Comparison of ENCODE assay signal across 11 cellular contexts in genomic region chr1:77416692-77417450, GRCh38.
DNase-seq lines count a peak whose midpoint lies in the region; ATAC-seq, FAIRE-seq and TF ChIP-seq lines count a peak whose summit lies in the region.
"Had no signal": no experiment of that assay in that cellular context is flagged by ENCODE, and none has a peak within 500 bp of the region (broad histone marks: within the 10 kb centered on the region; RNA-seq: fewer than 3 reads in every experiment).

No MANE protein-coding gene starts in this region.

- TF ChIP-seq RAD21 in liver (IDR thresholded peaks at IDR 0.05): peak; percentile 33 to 59

- CTCF ChIA-PET in activated CD8-positive, alpha-beta T cell treated with anti-CD3 and anti-CD28 coated beads, Interleukin-2, amount 10 ng/mL, durations not matched to agents 7 days and 5 days (lab: Charles Lee): no interaction called here

- no peak overlapping the region for H3K9ac ChIP-seq in astrocyte (ENCODE audit: low read length)
- no peak overlapping the region for H3K9ac ChIP-seq in liver (ENCODE audit: low read depth in 1 of 2, low read length in 2 of 2)

- no peak overlapping the region for H3K4me3 Mint-ChIP-seq in astrocyte (ENCODE audit: unreplicated experiment)
- no peak overlapping the region for H3K4me3 Mint-ChIP-seq in activated CD8-positive, alpha-beta T cell treated with anti-CD3 and anti-CD28 coated beads, Interleukin-2, amount 10 ng/mL, durations not matched to agents 7 days and 5 days

- H3K4me3 ChIP-seq in astrocyte (ENCODE audit: insufficient read depth, low read depth, low read length): no peak overlapping the region
- no peak overlapping the region for H3K4me3 ChIP-seq in liver (ENCODE audit: low read depth in 1 of 3, low read length in 3 of 3)
- no peak overlapping the region for H3K4me3 ChIP-seq in pancreas

- intact Hi-C loops in pancreas (cut with DNase I): no loop called here

- no peak overlapping the region for H3K27ac Mint-ChIP-seq in astrocyte (ENCODE audit: unreplicated experiment)
- no peak overlapping the region for H3K27ac Mint-ChIP-seq in activated CD8-positive, alpha-beta T cell treated with anti-CD3 and anti-CD28 coated beads, Interleukin-2, amount 10 ng/mL, durations not matched to agents 7 days and 5 days

- ATAC-seq in pancreas (no peak), GM18867 (IDR thresholded peaks at IDR 0.05; ENCODE audit: unreplicated experiment) (no peak)
- ATAC-seq in activated CD8-positive, alpha-beta T cell treated with anti-CD3 and anti-CD28 coated beads, Interleukin-2, amount 10 ng/mL, durations not matched to agents 7 days and 5 days: no peak

- H3K36me3 Mint-ChIP-seq in astrocyte (ENCODE audit: low read depth, unreplicated experiment): peaks cover 2% of the 10 kb centered on the region
- no peaks in the 10 kb centered on the region for H3K36me3 Mint-ChIP-seq in activated CD8-positive, alpha-beta T cell treated with anti-CD3 and anti-CD28 coated beads, Interleukin-2, amount 10 ng/mL, durations not matched to agents 7 days and 5 days (ENCODE audit: low read depth)

- DNase-seq in DMS53 treated with DMSO at 0.1 percent for 48 hours (lab: John Stamatoyannopoulos, UW; ENCODE audit: unreplicated experiment) (peak; percentile 60), HPDE6-E6E7 (ENCODE audit: extremely low spot score) (peak; percentile 6), astrocyte (ENCODE audit: low read depth) (no peak), pancreas (no peak), NOMO-1 (lab: John Stamatoyannopoulos, UW; ENCODE audit: unreplicated experiment in 2 of 2) (no peak)
- DNase-seq in activated CD8-positive, alpha-beta T cell treated with anti-CD3 and anti-CD28 coated beads, Interleukin-2, amount 10 ng/mL, durations not matched to agents 7 days and 5 days: no peak
- DNase-seq: NCI-H774; stimulated activated CD4-positive, alpha-beta T cell treated with anti-CD3 and anti-CD28 coated beads, Interleukin-4, amount 100 ng/mL, for 4 hours had no signal

- no peak overlapping the region for H3K27ac ChIP-seq in astrocyte (ENCODE audit: low read depth, low read length)
- H3K27ac ChIP-seq in liver (ENCODE audit: low read depth in 1 of 2, low read length in 2 of 2): no peak overlapping the region
- no peak overlapping the region for H3K27ac ChIP-seq in pancreas

- no peaks in the 10 kb centered on the region for H3K9me3 Mint-ChIP-seq in astrocyte (ENCODE audit: unreplicated experiment)
- no peaks in the 10 kb centered on the region for H3K9me3 Mint-ChIP-seq in activated CD8-positive, alpha-beta T cell treated with anti-CD3 and anti-CD28 coated beads, Interleukin-2, amount 10 ng/mL, durations not matched to agents 7 days and 5 days (ENCODE audit: insufficient read depth)

- FAIRE-seq in astrocyte (lab: Jason Lieb, UNC) (peak; percentile 54), pancreas (lab: Jason Lieb, UNC) (no peak)
- FAIRE-seq: urothelium cell line had no signal

- H2AFZ ChIP-seq in astrocyte (ENCODE audit: low read depth, low read length): no peak overlapping the region

- no peaks in the 10 kb centered on the region for H3K36me3 ChIP-seq in astrocyte (ENCODE audit: insufficient read depth, low read length)
- no peaks in the 10 kb centered on the region for H3K36me3 ChIP-seq in liver (ENCODE audit: control insufficient read depth in 4 of 4, insufficient read depth in 3 of 4, low read depth in 1 of 4, low read length in 3 of 4)
- H3K36me3 ChIP-seq in pancreas: peaks cover 0 to 3% (median 0%) of the 10 kb centered on the region in 3 donors

- TF ChIP-seq CTCF in astrocyte (IDR thresholded peaks at IDR 0.05; ENCODE audit: insufficient read depth, low read depth, low read length): peak; percentile 37
- peak; percentile 19 for TF ChIP-seq CTCF in liver (IDR thresholded peaks at IDR 0.05; ENCODE audit: low read depth, low read length, missing input control)
- TF ChIP-seq CTCF in pancreas (IDR thresholded peaks at IDR 0.05): peak in 1 of 4 donors; percentile 12

- no peak overlapping the region for H3K4me2 ChIP-seq in astrocyte (ENCODE audit: low read length)

- peaks cover 6% of the 10 kb centered on the region for H3K4me1 ChIP-seq in astrocyte (ENCODE audit: insufficient read depth, low read length)
- no peaks in the 10 kb centered on the region for H3K4me1 ChIP-seq in liver (ENCODE audit: control insufficient read depth in 4 of 4, insufficient read depth in 4 of 4, low read length in 3 of 4)
- no peaks in the 10 kb centered on the region for H3K4me1 ChIP-seq in pancreas

- no peaks in the 10 kb centered on the region for H3K79me2 ChIP-seq in astrocyte (ENCODE audit: insufficient read depth, low read length)

- H3K9me3 ChIP-seq in astrocyte (ENCODE audit: insufficient read depth, low read depth, low read length): no peaks in the 10 kb centered on the region
- no peaks in the 10 kb centered on the region for H3K9me3 ChIP-seq in liver (ENCODE audit: control insufficient read depth in 4 of 4, low read length in 3 of 4)
- no peaks in the 10 kb centered on the region for H3K9me3 ChIP-seq in pancreas

- peaks cover 5% of the 10 kb centered on the region for H3K4me1 Mint-ChIP-seq in astrocyte (ENCODE audit: low read depth, unreplicated experiment)
- peaks cover 28% of the 10 kb centered on the region for H3K4me1 Mint-ChIP-seq in activated CD8-positive, alpha-beta T cell treated with anti-CD3 and anti-CD28 coated beads, Interleukin-2, amount 10 ng/mL, durations not matched to agents 7 days and 5 days (ENCODE audit: low read depth)

- POLR2A ChIA-PET in activated CD8-positive, alpha-beta T cell treated with anti-CD3 and anti-CD28 coated beads, Interleukin-2, amount 10 ng/mL, durations not matched to agents 7 days and 5 days (lab: Charles Lee): no interaction called here

- no peaks in the 10 kb centered on the region for H4K20me1 ChIP-seq in astrocyte (ENCODE audit: insufficient read depth, low read length)

- 80% methylated on average over 5 of the region's 5 CpGs for WGBS in liver
- WGBS in pancreas, 2 donors: 57 to 58% methylated on average over 5 of the region's 5 CpGs

- H3K27me3 Mint-ChIP-seq in astrocyte (ENCODE audit: low read depth, unreplicated experiment): peaks cover 2% of the 10 kb centered on the region
- no peaks in the 10 kb centered on the region for H3K27me3 Mint-ChIP-seq in activated CD8-positive, alpha-beta T cell treated with anti-CD3 and anti-CD28 coated beads, Interleukin-2, amount 10 ng/mL, durations not matched to agents 7 days and 5 days (ENCODE audit: low read depth)

- no peaks in the 10 kb centered on the region for H3K27me3 ChIP-seq in astrocyte (ENCODE audit: insufficient read depth, low read length)
- no peaks in the 10 kb centered on the region for H3K27me3 ChIP-seq in liver (ENCODE audit: control insufficient read depth in 4 of 4, insufficient read depth in 4 of 4, low read length in 3 of 4)
- peaks cover 0 to 3% (median 0%) of the 10 kb centered on the region in 4 donors for H3K27me3 ChIP-seq in pancreas

TF ChIP-seq in liver, 16 proteins besides CTCF, POLR2A, EP300 and RAD21 (continues in another document):
- TF ChIP-seq, protein P1, sequence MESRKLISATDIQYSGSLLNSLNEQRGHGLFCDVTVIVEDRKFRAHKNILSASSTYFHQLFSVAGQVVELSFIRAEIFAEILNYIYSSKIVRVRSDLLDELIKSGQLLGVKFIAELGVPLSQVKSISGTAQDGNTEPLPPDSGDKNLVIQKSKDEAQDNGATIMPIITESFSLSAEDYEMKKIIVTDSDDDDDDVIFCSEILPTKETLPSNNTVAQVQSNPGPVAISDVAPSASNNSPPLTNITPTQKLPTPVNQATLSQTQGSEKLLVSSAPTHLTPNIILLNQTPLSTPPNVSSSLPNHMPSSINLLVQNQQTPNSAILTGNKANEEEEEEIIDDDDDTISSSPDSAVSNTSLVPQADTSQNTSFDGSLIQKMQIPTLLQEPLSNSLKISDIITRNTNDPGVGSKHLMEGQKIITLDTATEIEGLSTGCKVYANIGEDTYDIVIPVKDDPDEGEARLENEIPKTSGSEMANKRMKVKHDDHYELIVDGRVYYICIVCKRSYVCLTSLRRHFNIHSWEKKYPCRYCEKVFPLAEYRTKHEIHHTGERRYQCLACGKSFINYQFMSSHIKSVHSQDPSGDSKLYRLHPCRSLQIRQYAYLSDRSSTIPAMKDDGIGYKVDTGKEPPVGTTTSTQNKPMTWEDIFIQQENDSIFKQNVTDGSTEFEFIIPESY (IDR thresholded peaks at IDR 0.05): no peak
- no peak for TF ChIP-seq GABPA (IDR thresholded peaks at IDR 0.05 in 1 of 2, conservative IDR thresholded peaks at IDR 0.05 in 1 of 2)
- TF ChIP-seq ATF3 (IDR thresholded peaks at IDR 0.05): no peak
- TF ChIP-seq JUND (IDR thresholded peaks at IDR 0.05): no peak
- TF ChIP-seq FOXA2 (IDR thresholded peaks at IDR 0.05): no peak
- no peak for TF ChIP-seq TAF1 (conservative IDR thresholded peaks at IDR 0.05)
- TF ChIP-seq YY1 (IDR thresholded peaks at IDR 0.05): no peak
- no peak for TF ChIP-seq HNF4A (conservative IDR thresholded peaks at IDR 0.05)
- no peak for TF ChIP-seq NR2F2 (IDR thresholded peaks at IDR 0.05)
- no peak for TF ChIP-seq EGR1 (IDR thresholded peaks at IDR 0.05; ENCODE audit: low read depth in 2 of 2)
- TF ChIP-seq HNF4G (IDR thresholded peaks at IDR 0.05): no peak
- no peak for TF ChIP-seq MAX (IDR thresholded peaks at IDR 0.05)

Comparison
In these comparisons a context has a peak if more than half of its experiments do, and no peak if none do; other contexts are left out.
1. DNase-seq: peak in DMS53 treated with DMSO at 0.1 percent for 48 hours (single experiment) and HPDE6-E6E7 (single experiment); none in astrocyte (single experiment), pancreas (0 of 6), activated CD8-positive, alpha-beta T cell treated with anti-CD3 and anti-CD28 coated beads, Interleukin-2, amount 10 ng/mL, durations not matched to agents 7 days and 5 days (single experiment) and NOMO-1 (0 of 2).